In the genomic region with DNA sequence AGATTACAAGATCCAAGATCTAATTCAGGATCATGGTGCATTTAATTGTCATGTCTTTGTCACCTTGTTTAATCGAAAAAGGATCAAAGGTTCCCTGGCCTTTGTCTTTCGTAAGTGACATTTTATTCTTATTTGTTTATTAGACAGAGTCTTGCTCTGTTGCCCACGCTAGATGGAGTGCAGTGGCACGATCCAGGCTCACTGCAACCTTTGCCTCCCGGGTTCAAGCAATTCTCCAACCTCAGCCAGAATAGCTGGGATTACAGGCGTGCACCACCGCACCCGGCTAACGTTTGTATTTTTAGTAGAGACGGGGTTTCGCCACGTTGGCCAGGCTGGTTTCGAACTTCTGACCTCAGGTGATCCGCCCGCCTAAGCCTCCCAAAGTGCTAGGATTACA, we compare ENCODE assay signal across 28 cellular contexts. TPM values are rescaled to one million over a fixed set of nuclear protein-coding genes. Genes with fewer than 3 reads are reported as not detected.
DNase-seq lines count a peak whose midpoint lies in the region; ATAC-seq and TF ChIP-seq lines count a peak whose summit lies in the region.
"Had no signal": no experiment of that assay in that cellular context is flagged by ENCODE, and none has a peak within 500 bp of the region (broad histone marks: within the 10 kb centered on the region; RNA-seq: fewer than 3 reads in every experiment).

No MANE protein-coding gene starts in this region.

- H2AFZ ChIP-seq in OCI-LY1 (ENCODE audit: low read length): no peak overlapping the region
- H2AFZ ChIP-seq in trophoblast cell (ENCODE audit: insufficient read depth, low read length, poor library complexity): no peak overlapping the region

- no peak for TF ChIP-seq RAD21 in liver (IDR thresholded peaks at IDR 0.05)

- H2BK5ac ChIP-seq in trophoblast cell (ENCODE audit: low read depth, low read length, poor library complexity): no peak overlapping the region

- no peak overlapping the region for H2AK5ac ChIP-seq in trophoblast cell (ENCODE audit: low read length)

- H3K79me2 ChIP-seq in OCI-LY1 (ENCODE audit: insufficient read depth, low read length): peaks cover 73% of the 10 kb centered on the region
- H3K79me2 ChIP-seq in trophoblast cell (ENCODE audit: control insufficient read depth, insufficient read depth, low read length, poor library complexity): peaks cover 16% of the 10 kb centered on the region

- peaks cover 97 to 100% (median 100%) of the 10 kb centered on the region in 11 experiments for H4K20me1 ChIP-seq in BLaER1 treated with 17β-estradiol and CSF1 and Interleukin-3, amounts not matched to agents 10 nM and 100 nM
- H4K20me1 ChIP-seq in OCI-LY1 (ENCODE audit: insufficient read depth, low read length): no peaks in the 10 kb centered on the region

- peak overlapping the region; percentile 77 for H3K4ac ChIP-seq in trophoblast cell (ENCODE audit: low read depth, low read length)

- H3K14ac ChIP-seq in trophoblast cell (ENCODE audit: low read length): no peak overlapping the region

- no peaks in the 10 kb centered on the region for H3K79me1 ChIP-seq in trophoblast cell (ENCODE audit: low read length)

- peak overlapping the region in 8 of 11 experiments; percentile 30 to 79 (median 57); a peak in 15 of 22 replicates for H3K27ac ChIP-seq in BLaER1 treated with 17β-estradiol and CSF1 and Interleukin-3, amounts not matched to agents 10 nM and 100 nM
- H3K27ac ChIP-seq in OCI-LY1 (ENCODE audit: low read depth, low read length, poor library complexity, severe bottlenecking) (peak overlapping the region; percentile 40), liver (ENCODE audit: low read depth in 1 of 2, low read length in 2 of 2) (peak overlapping the region; percentile 25 to 63), trophoblast cell (ENCODE audit: low read depth, low read length) (no peak overlapping the region)
- H3K27ac ChIP-seq: A549, VCaP had no signal

- peaks cover 8 to 58% (median 42%) of the 10 kb centered on the region in 11 experiments for H3K36me3 ChIP-seq in BLaER1 treated with 17β-estradiol and CSF1 and Interleukin-3, amounts not matched to agents 10 nM and 100 nM
- peaks cover 7% of the 10 kb centered on the region; the same call in 1 of the 2 replicates for H3K36me3 ChIP-seq in OCI-LY1 (ENCODE audit: insufficient read depth, low read length)
- peaks cover 0 to 6% (median under 1%) of the 10 kb centered on the region in 4 donors for H3K36me3 ChIP-seq in liver (ENCODE audit: control insufficient read depth in 4 of 4, insufficient read depth in 3 of 4, low read depth in 1 of 4, low read length in 3 of 4)
- H3K36me3 ChIP-seq in trophoblast cell (ENCODE audit: control insufficient read depth in 1 of 2, insufficient read depth in 2 of 2, low read length in 2 of 2): peaks cover 6 to 7% of the 10 kb centered on the region in 2 experiments
- H3K36me3 ChIP-seq: breast epithelium had no signal

- H3K4me2 ChIP-seq in BLaER1 treated with 17β-estradiol and CSF1 and Interleukin-3, amounts not matched to agents 10 nM and 100 nM: peak overlapping the region; percentile 16 to 90 (median 72); a peak in 19 of 22 replicates
- H3K4me2 ChIP-seq in OCI-LY1 (ENCODE audit: low read length) (peak overlapping the region; percentile 28; the same call in 1 of the 2 replicates), trophoblast cell (ENCODE audit: low read length) (no peak overlapping the region)
- H3K4me2 ChIP-seq: A549 had no signal

- H4K91ac ChIP-seq in trophoblast cell (ENCODE audit: low read depth, low read length): no peak overlapping the region

- H3K23ac ChIP-seq in trophoblast cell (ENCODE audit: low read length): no peak overlapping the region

- H4K12ac ChIP-seq in trophoblast cell (ENCODE audit: low read depth, low read length): no peak overlapping the region

- 36% methylated on average over 15 of the region's 15 CpGs for WGBS in liver
- no CpG with 5 or more reads among the region's 15 CpGs for WGBS in trophoblast cell (ENCODE audit: extremely low coverage, insufficient coverage, insufficient read length)

- TF ChIP-seq CTCF in OCI-LY1 (IDR thresholded peaks at IDR 0.05; ENCODE audit: low read length) (no peak), liver (IDR thresholded peaks at IDR 0.05; ENCODE audit: low read depth, low read length, missing input control) (no peak)

- no peaks in the 10 kb centered on the region for H3F3A ChIP-seq in OCI-LY1 (ENCODE audit: insufficient read depth, low read length)

- no peaks in the 10 kb centered on the region for H3K27me3 ChIP-seq in BLaER1 treated with 17β-estradiol and CSF1 and Interleukin-3, amounts not matched to agents 10 nM and 100 nM
- no peaks in the 10 kb centered on the region for H3K27me3 ChIP-seq in OCI-LY1 (ENCODE audit: insufficient read depth, low read length)
- H3K27me3 ChIP-seq in liver (ENCODE audit: control insufficient read depth in 4 of 4, insufficient read depth in 4 of 4, low read length in 3 of 4): no peaks in the 10 kb centered on the region
- H3K27me3 ChIP-seq in trophoblast cell (ENCODE audit: insufficient read depth, low read length): no peaks in the 10 kb centered on the region
- H3K27me3 ChIP-seq: breast epithelium had no signal

- no peak for DNase-seq in trophoblast cell
- no peak for DNase-seq in NCI-H1930 (lab: John Stamatoyannopoulos, UW)
- no peak for DNase-seq in HK-2 (ENCODE audit: unreplicated experiment)
- no peak for DNase-seq in NCI-H2196 (lab: John Stamatoyannopoulos, UW; ENCODE audit: unreplicated experiment)
- DNase-seq: activated CD4-positive, alpha-beta T cell treated with anti-CD3 and anti-CD28 coated beads for 48 hours; anterior cingulate cortex; COR-L47; DMS53; GOT3; hypothalamus; Karpas-422; left cardiac atrium; mesendoderm; NCI-H1436; NCI-H2081 treated with DMSO at 0.1 percent for 48 hours; NCI-H345; occipital lobe; SIG-M5; stimulated activated CD4-positive, alpha-beta T cell treated with anti-CD3 and anti-CD28 coated beads, Interleukin-4, amount 100 ng/mL, for 24 hours; substantia nigra; T1000 had no signal

- H3K18ac ChIP-seq in trophoblast cell (ENCODE audit: low read length): no peak overlapping the region

- peak overlapping the region in 1 of 10 experiments; percentile 8; a peak in 2 of 20 replicates for H3K4me3 ChIP-seq in BLaER1 treated with 17β-estradiol and CSF1 and Interleukin-3, amounts not matched to agents 10 nM and 100 nM
- H3K4me3 ChIP-seq in OCI-LY1 (ENCODE audit: low read depth, low read length, poor library complexity, severe bottlenecking) (no peak overlapping the region), liver (ENCODE audit: low read depth in 1 of 3, low read length in 3 of 3) (no peak overlapping the region), trophoblast cell (ENCODE audit: low read depth, low read length) (no peak overlapping the region)
- H3K4me3 ChIP-seq: A549, breast epithelium had no signal

- no peak for ATAC-seq in HG03565 (IDR thresholded peaks at IDR 0.05; ENCODE audit: unreplicated experiment)
- ATAC-seq: A549, left cardiac atrium had no signal

- no peak overlapping the region for H2BK12ac ChIP-seq in trophoblast cell (ENCODE audit: low read length)

- H3K9me3 ChIP-seq in BLaER1 treated with 17β-estradiol and CSF1 and Interleukin-3, amounts not matched to agents 10 nM and 100 nM (replicated peaks in 1 of 11): no peaks in the 10 kb centered on the region
- no peaks in the 10 kb centered on the region for H3K9me3 ChIP-seq in OCI-LY1 (ENCODE audit: low read length)
- no peaks in the 10 kb centered on the region for H3K9me3 ChIP-seq in liver (ENCODE audit: control insufficient read depth in 4 of 4, low read length in 3 of 4)
- H3K9me3 ChIP-seq in trophoblast cell (ENCODE audit: insufficient read depth, low read depth, low read length): no peaks in the 10 kb centered on the region
- H3K9me3 ChIP-seq: A549, breast epithelium had no signal

- no peak overlapping the region for H4K8ac ChIP-seq in trophoblast cell (ENCODE audit: low read depth, low read length)

- H3K9me2 ChIP-seq in OCI-LY1 (ENCODE audit: low read depth, low read length): no peaks in the 10 kb centered on the region

- no peak overlapping the region for H2BK120ac ChIP-seq in trophoblast cell (ENCODE audit: insufficient read depth, low read length, poor library complexity)

- peaks cover 52 to 78% (median 68%) of the 10 kb centered on the region in 10 experiments for H3K4me1 ChIP-seq in BLaER1 treated with 17β-estradiol and CSF1 and Interleukin-3, amounts not matched to agents 10 nM and 100 nM
- H3K4me1 ChIP-seq in OCI-LY1 (ENCODE audit: insufficient read depth, low read length, severe bottlenecking): peaks cover 63% of the 10 kb centered on the region
- peaks cover 10 to 47% (median 46%) of the 10 kb centered on the region in 4 donors for H3K4me1 ChIP-seq in liver (ENCODE audit: control insufficient read depth in 4 of 4, insufficient read depth in 4 of 4, low read length in 3 of 4)
- no peaks in the 10 kb centered on the region for H3K4me1 ChIP-seq in trophoblast cell (ENCODE audit: control insufficient read depth in 1 of 2, insufficient read depth in 2 of 2, low read length in 2 of 2)

- H3K9ac ChIP-seq in BLaER1 treated with 17β-estradiol and CSF1 and Interleukin-3, amounts not matched to agents 10 nM and 100 nM: peak overlapping the region in 5 of 11 experiments; percentile 5 to 35 (median 31); a peak in 7 of 22 replicates
- no peak overlapping the region; the same call in 1 of the 2 replicates for H3K9ac ChIP-seq in OCI-LY1 (ENCODE audit: low read length)
- H3K9ac ChIP-seq in liver (ENCODE audit: low read depth in 1 of 2, low read length in 2 of 2): no peak overlapping the region
- H3K9ac ChIP-seq in trophoblast cell (ENCODE audit: low read length): no peak overlapping the region

TF ChIP-seq in liver, 16 proteins besides CTCF, POLR2A, EP300 and RAD21:
- TF ChIP-seq SP1 (IDR thresholded peaks at IDR 0.05) (peak; percentile 9), FOXA2 (IDR thresholded peaks at IDR 0.05) (no peak), RXRA (IDR thresholded peaks at IDR 0.05) (peak; percentile 42 to 70), HNF4G (IDR thresholded peaks at IDR 0.05) (peak; percentile 17), HNF4A (conservative IDR thresholded peaks at IDR 0.05) (peak; percentile 60 to 84), TAF1 (conservative IDR thresholded peaks at IDR 0.05) (no peak)

RNA-seq across cellular contexts. Expression of a gene that starts 25.4 kb away (rescaled TPM):
- total RNA-seq in liver: 10 to 100 TPM; 25.6 to 25.8 TPM
- polyA plus RNA-seq in liver: 10 to 100 TPM in 1 of 2 donors, 1 to 10 TPM in 1; 7.0 to 13.3 TPM
- 31.9 and 34.3 TPM in 2 replicates for polyA plus RNA-seq in trophoblast cell (2013)
